In genomic region chrX:105564536-105564935, GRCh38 we compare ENCODE assay signal across 17 cellular contexts.
DNase-seq lines count a peak whose midpoint lies in the region; ATAC-seq and TF ChIP-seq lines count a peak whose summit lies in the region.
"Had no signal": no experiment of that assay in that cellular context is flagged by ENCODE, and none has a peak within 500 bp of the region (broad histone marks: within the 10 kb centered on the region; RNA-seq: fewer than 3 reads in every experiment).

No MANE protein-coding gene starts in this region.

- WGBS in endodermal cell (ENCODE audit: insufficient coverage in 1 of 2, insufficient read length in 1 of 2), 2 experiments = 100% methylated on average over 1 of the region's 1 CpG; no CpG with 5 or more reads in 1 of the 2 experiments

- H3K27ac Mint-ChIP-seq in endodermal cell = no peak overlapping the region
- H3K27ac Mint-ChIP-seq: brain; natural killer cell treated with Interleukin-12 subunit alpha and Interleukin-12 subunit beta and Interleukin-15 and Interleukin-18, amount 100 ng/mL, for 72 hours; type B pancreatic cell had no signal

- no peaks in the 10 kb centered on the region for H3K27me3 Mint-ChIP-seq in endodermal cell (ENCODE audit: insufficient read depth)
- H3K27me3 Mint-ChIP-seq: brain, type B pancreatic cell had no signal

- TF ChIP-seq CTCF in foreskin keratinocyte (conservative IDR thresholded peaks at IDR 0.05) = no peak
- TF ChIP-seq CTCF in endodermal cell (conservative IDR thresholded peaks at IDR 0.05) = no peak

- H3K4me1 ChIP-seq in foreskin keratinocyte (peaks cover 22% of the 10 kb centered on the region), endodermal cell (ENCODE audit: control insufficient read depth, insufficient read depth, low read length) (no peaks in the 10 kb centered on the region)
- H3K4me1 ChIP-seq: A549, spleen had no signal

- ATAC-seq in foreskin keratinocyte (peak; percentile 100), HG02763 (IDR thresholded peaks at IDR 0.05; ENCODE audit: unreplicated experiment) (no peak), HG02588 (IDR thresholded peaks at IDR 0.05; ENCODE audit: unreplicated experiment) (no peak)
- ATAC-seq: A549; natural killer cell treated with Interleukin-12 subunit alpha and Interleukin-12 subunit beta and Interleukin-15 and Interleukin-18, amount 100 ng/mL, for 72 hours had no signal

- peak overlapping the region; percentile 68 for H3K27ac ChIP-seq in foreskin keratinocyte
- H3K27ac ChIP-seq in endodermal cell (ENCODE audit: low read depth, low read length) = no peak overlapping the region
- H3K27ac ChIP-seq: A549, spleen had no signal

- H3K27me3 ChIP-seq in foreskin keratinocyte (no peaks in the 10 kb centered on the region), endodermal cell (ENCODE audit: control insufficient read depth, insufficient read depth, low read length, poor library complexity, severe bottlenecking) (no peaks in the 10 kb centered on the region)
- H3K27me3 ChIP-seq: spleen had no signal

- H3K9ac ChIP-seq in endodermal cell (ENCODE audit: extremely low read depth, low read length, poor library complexity, severe bottlenecking) = no peak overlapping the region

- no peaks in the 10 kb centered on the region for H3K9me3 ChIP-seq in endodermal cell (ENCODE audit: control insufficient read depth, low read length)
- H3K9me3 ChIP-seq: A549, spleen had no signal

- peaks cover 4% of the 10 kb centered on the region for H3K9me3 Mint-ChIP-seq in endodermal cell
- H3K9me3 Mint-ChIP-seq: brain; natural killer cell treated with Interleukin-12 subunit alpha and Interleukin-12 subunit beta and Interleukin-15 and Interleukin-18, amount 100 ng/mL, for 72 hours; type B pancreatic cell had no signal

- H3K4me3 ChIP-seq in endodermal cell (ENCODE audit: low read length) = no peak overlapping the region
- H3K4me3 ChIP-seq: A549, spleen had no signal

- H3K4me1 Mint-ChIP-seq in endodermal cell = no peaks in the 10 kb centered on the region
- H3K4me1 Mint-ChIP-seq: brain had no signal

- DNase-seq in A172 (ENCODE audit: low spot score) = peak; percentile 5
- DNase-seq in HS-27A (ENCODE audit: low read depth) = peak; percentile 51
- DNase-seq in amniotic stem cell (lab: John Stamatoyannopoulos, UW) = peak; percentile 12
- peak; percentile 64 to 82 for DNase-seq in foreskin keratinocyte
- no peak for DNase-seq in endodermal cell
- DNase-seq in activated CD4-positive, alpha-beta T cell treated with anti-CD3 and anti-CD28 coated beads for 48 hours = no peak
- DNase-seq: DMS79, MM.1S, NCI-H446 treated with DMSO at 0.1 percent for 48 hours, Right ventricle myocardium superior, spleen had no signal

- H3K4me3 Mint-ChIP-seq in endodermal cell = no peak overlapping the region
- H3K4me3 Mint-ChIP-seq: brain; natural killer cell treated with Interleukin-12 subunit alpha and Interleukin-12 subunit beta and Interleukin-15 and Interleukin-18, amount 100 ng/mL, for 72 hours; type B pancreatic cell had no signal

- H3K36me3 ChIP-seq in endodermal cell (ENCODE audit: control insufficient read depth, insufficient read depth, low read length) = no peaks in the 10 kb centered on the region
- H3K36me3 ChIP-seq: spleen had no signal

- H3K36me3 Mint-ChIP-seq in endodermal cell (ENCODE audit: low read depth) = no peaks in the 10 kb centered on the region
- H3K36me3 Mint-ChIP-seq: brain; natural killer cell treated with Interleukin-12 subunit alpha and Interleukin-12 subunit beta and Interleukin-15 and Interleukin-18, amount 100 ng/mL, for 72 hours; type B pancreatic cell had no signal

Comparison
In these comparisons a context has a peak if more than half of its experiments do, and no peak if none do; other contexts are left out.
1. DNase-seq: peak in A172 (single experiment), HS-27A (single experiment), amniotic stem cell (single experiment) and foreskin keratinocyte (2 of 2); none in endodermal cell (single experiment) and activated CD4-positive, alpha-beta T cell treated with anti-CD3 and anti-CD28 coated beads for 48 hours (single experiment).